26 cellular contexts compared by ENCODE assay signal in genomic region chr1:113769599-113769970, GRCh38. TPM values are rescaled to one million over a fixed set of nuclear protein-coding genes. Genes with fewer than 3 reads are reported as not detected.
A peak's percentile ranks its signal among the peaks of the same experiment; 100 is the strongest.
DNase-seq lines count a peak whose midpoint lies in the region; ATAC-seq and TF ChIP-seq lines count a peak whose summit lies in the region.
"Had no signal": no experiment of that assay in that cellular context is flagged by ENCODE, and none has a peak within 500 bp of the region (broad histone marks: within the 10 kb centered on the region; RNA-seq: fewer than 3 reads in every experiment).

No MANE protein-coding gene starts in this region.

- H3F3A ChIP-seq in neural progenitor cell (ENCODE audit: low read depth) = peaks cover 41% of the 10 kb centered on the region

- H4K20me1 ChIP-seq in KMS-11 (ENCODE audit: insufficient read depth) = no peaks in the 10 kb centered on the region
- H4K20me1 ChIP-seq in neural progenitor cell (ENCODE audit: low read depth) = peaks cover 4% of the 10 kb centered on the region

- DNase-seq in CD4-positive, alpha-beta memory T cell = no peak
- DNase-seq in neural progenitor cell (ENCODE audit: low spot score) (no peak), esophagus muscularis mucosa (ENCODE audit: extremely low spot score) (no peak), NCI-H1930 (lab: John Stamatoyannopoulos, UW) (no peak)
- no peak for DNase-seq in T-helper 2 cell treated with Interferon-gamma antibody and Interleukin-4, amounts not matched to agents 5 μg/mL and 100 μg/mL, for 36 hours (ENCODE audit: low spot score)
- DNase-seq: activated CD4-positive, CD25-positive, alpha-beta regulatory T cell; activated CD8-positive, alpha-beta memory T cell treated with anti-CD3 and anti-CD28 coated beads, Interleukin-2, amount 50 U/mL, for 48 hours; activated naive CD8-positive, alpha-beta T cell treated with anti-CD3 and anti-CD28 coated beads, Interleukin-2, amount 10 ng/mL, durations not matched to agents 7 days and 5 days; erythroblast; foreskin keratinocyte; heart right ventricle; HFFc6; NCI-H1694 treated with DMSO at 0.1 percent for 48 hours; NCI-H2171 treated with DMSO at 0.1 percent for 48 hours; nucleus accumbens; psoas muscle; SIG-M5; stimulated activated naive CD8-positive, alpha-beta T cell treated with anti-CD3 and anti-CD28 coated beads, Interleukin-15, Interleukin-2, amounts not matched to agents 100 U/mL and 50 U/mL, for 24 hours had no signal

- peak overlapping the region in 2 of 8 donors; percentile 18 to 20 for H3K4me3 Mint-ChIP-seq in CD4-positive, alpha-beta memory T cell
- no peak overlapping the region for H3K4me3 Mint-ChIP-seq in neural progenitor cell
- no peak overlapping the region for H3K4me3 Mint-ChIP-seq in T-helper 2 cell treated with Interferon-gamma antibody and Interleukin-4, amounts not matched to agents 5 μg/mL and 100 μg/mL, for 36 hours
- H3K4me3 Mint-ChIP-seq: activated naive CD8-positive, alpha-beta T cell treated with anti-CD3 and anti-CD28 coated beads, Interleukin-2, amount 10 ng/mL, durations not matched to agents 7 days and 5 days had no signal

- H3K4me2 ChIP-seq in KMS-11 (peak overlapping the region; percentile 29; the same call in 1 of the 2 replicates), neural progenitor cell (peak overlapping the region; percentile 81)

- H3K4me1 ChIP-seq in CD4-positive, alpha-beta memory T cell (ENCODE audit: insufficient read depth, low read length) = peaks cover 15% of the 10 kb centered on the region
- peaks cover 59% of the 10 kb centered on the region for H3K4me1 ChIP-seq in KMS-11 (ENCODE audit: low read depth, poor library complexity, severe bottlenecking)
- H3K4me1 ChIP-seq in ectodermal cell (ENCODE audit: control insufficient read depth, insufficient read depth, low read length) = peaks cover 38% of the 10 kb centered on the region
- H3K4me1 ChIP-seq in neural progenitor cell = peaks cover 59% of the 10 kb centered on the region
- H3K4me1 ChIP-seq in esophagus muscularis mucosa = peaks cover 0 to 14% (median 7%) of the 10 kb centered on the region in 4 donors
- H3K4me1 ChIP-seq: foreskin keratinocyte had no signal

- peaks cover 45 to 61% of the 10 kb centered on the region in 2 donors for H3K36me3 Mint-ChIP-seq in CD4-positive, alpha-beta memory T cell
- peaks cover 18% of the 10 kb centered on the region for H3K36me3 Mint-ChIP-seq in neural progenitor cell
- peaks cover 41% of the 10 kb centered on the region for H3K36me3 Mint-ChIP-seq in T-helper 2 cell treated with Interferon-gamma antibody and Interleukin-4, amounts not matched to agents 5 μg/mL and 100 μg/mL, for 36 hours (ENCODE audit: low read depth)

- H3K9me3 ChIP-seq in CD4-positive, alpha-beta memory T cell (ENCODE audit: control insufficient read depth in 1 of 2, low read length in 2 of 2) = no peaks in the 10 kb centered on the region
- H3K9me3 ChIP-seq in ectodermal cell (ENCODE audit: control insufficient read depth, low read length) (no peaks in the 10 kb centered on the region), neural progenitor cell (ENCODE audit: low read depth) (no peaks in the 10 kb centered on the region), esophagus muscularis mucosa (no peaks in the 10 kb centered on the region)
- H3K9me3 ChIP-seq: heart right ventricle, psoas muscle, thoracic aorta, vagina had no signal

- no peaks in the 10 kb centered on the region for H3K27me3 Mint-ChIP-seq in CD4-positive, alpha-beta memory T cell
- peaks cover 3% of the 10 kb centered on the region for H3K27me3 Mint-ChIP-seq in neural progenitor cell (ENCODE audit: insufficient read depth, low read depth)
- H3K27me3 Mint-ChIP-seq in T-helper 2 cell treated with Interferon-gamma antibody and Interleukin-4, amounts not matched to agents 5 μg/mL and 100 μg/mL, for 36 hours (ENCODE audit: low read depth) = no peaks in the 10 kb centered on the region
- H3K27me3 Mint-ChIP-seq: activated naive CD8-positive, alpha-beta T cell treated with anti-CD3 and anti-CD28 coated beads, Interleukin-2, amount 10 ng/mL, durations not matched to agents 7 days and 5 days had no signal

- TF ChIP-seq POLR2A in esophagus muscularis mucosa (IDR thresholded peaks at IDR 0.05; ENCODE audit: low read depth) = no peak

- TF ChIP-seq CTCF in KMS-11 (conservative IDR thresholded peaks at IDR 0.05; ENCODE audit: low read depth, low read length) (no peak), neural progenitor cell (IDR thresholded peaks at IDR 0.05) (no peak), esophagus muscularis mucosa (IDR thresholded peaks at IDR 0.05) (no peak)

- intact Hi-C loops in CD4-positive, alpha-beta memory T cell (cut with micrococcal nuclease) = no loop called here
- intact Hi-C loops in esophagus muscularis mucosa (cut with DNase I) = loop anchor here (5.0 kb wide), 1 partner anchor 33 kb away; no protein-coding TSS in a partner anchor

- H3K27ac Mint-ChIP-seq in CD4-positive, alpha-beta memory T cell = peak overlapping the region in 6 of 7 donors; percentile 12 to 81 (median 60)
- H3K27ac Mint-ChIP-seq in neural progenitor cell = peak overlapping the region; percentile 64
- H3K27ac Mint-ChIP-seq in T-helper 2 cell treated with Interferon-gamma antibody and Interleukin-4, amounts not matched to agents 5 μg/mL and 100 μg/mL, for 36 hours = no peak overlapping the region

- CTCF ChIA-PET in CD4-positive, alpha-beta memory T cell (lab: Charles Lee; ENCODE audit: partially characterized antibody) = interaction anchor here (1.1 to 1.7 kb wide), 4 partner anchors 11 to 697 kb away, joined by 3 to 6 read pairs (median 4); partner anchors contain the start of genes LRIG2 and RSBN1

- POLR2A ChIA-PET in CD4-positive, alpha-beta memory T cell (lab: Charles Lee; ENCODE audit: partially characterized antibody) = interaction anchor here (1.0 to 2.5 kb wide), 3 partner anchors 10 to 42 kb away, joined by 3 to 14 read pairs (median 5); partner anchors contain the start of gene PHTF1

- H3K27me3 ChIP-seq in CD4-positive, alpha-beta memory T cell (ENCODE audit: insufficient read depth, low read length) = no peaks in the 10 kb centered on the region
- H3K27me3 ChIP-seq in KMS-11 (ENCODE audit: insufficient read depth, low read depth) (no peaks in the 10 kb centered on the region), ectodermal cell (ENCODE audit: control insufficient read depth, insufficient read depth, low read length, poor library complexity, severe bottlenecking) (no peaks in the 10 kb centered on the region), neural progenitor cell (no peaks in the 10 kb centered on the region), esophagus muscularis mucosa (no peaks in the 10 kb centered on the region)
- H3K27me3 ChIP-seq: foreskin keratinocyte, heart right ventricle, vagina had no signal

- H3K4me1 Mint-ChIP-seq in CD4-positive, alpha-beta memory T cell = peaks cover 31 to 50% (median 43%) of the 10 kb centered on the region in 4 donors
- H3K4me1 Mint-ChIP-seq in neural progenitor cell = peaks cover 50% of the 10 kb centered on the region
- peaks cover 39% of the 10 kb centered on the region for H3K4me1 Mint-ChIP-seq in T-helper 2 cell treated with Interferon-gamma antibody and Interleukin-4, amounts not matched to agents 5 μg/mL and 100 μg/mL, for 36 hours (ENCODE audit: low read depth)

- no peak overlapping the region for H3K4me3 ChIP-seq in CD4-positive, alpha-beta memory T cell (ENCODE audit: low read length in 2 of 2)
- H3K4me3 ChIP-seq in KMS-11 (IDR thresholded peaks at IDR 0.05; ENCODE audit: insufficient read depth, low read depth, low read length) (no peak overlapping the region), ectodermal cell (ENCODE audit: insufficient read depth, low read depth, low read length) (no peak overlapping the region), neural progenitor cell (peak overlapping the region; percentile 26), esophagus muscularis mucosa (no peak overlapping the region)
- H3K4me3 ChIP-seq: GM12878, heart right ventricle, psoas muscle, thoracic aorta, vagina had no signal

- H3K36me3 ChIP-seq in CD4-positive, alpha-beta memory T cell (ENCODE audit: insufficient read depth, low read length) = peaks cover 32% of the 10 kb centered on the region
- H3K36me3 ChIP-seq in KMS-11 (ENCODE audit: insufficient read depth) (no peaks in the 10 kb centered on the region), ectodermal cell (ENCODE audit: control insufficient read depth, insufficient read depth, low read length) (peaks cover 12% of the 10 kb centered on the region), neural progenitor cell (peaks cover 21% of the 10 kb centered on the region), esophagus muscularis mucosa (peaks cover 18 to 51% (median 36%) of the 10 kb centered on the region in 4 donors)

- H3K9ac ChIP-seq in KMS-11 = no peak overlapping the region
- no peak overlapping the region for H3K9ac ChIP-seq in neural progenitor cell

- H2AFZ ChIP-seq in KMS-11 (ENCODE audit: low read depth) (no peak overlapping the region), neural progenitor cell (replicated peaks) (no peak overlapping the region)

- H3K9me3 Mint-ChIP-seq in CD4-positive, alpha-beta memory T cell = no peaks in the 10 kb centered on the region
- no peaks in the 10 kb centered on the region for H3K9me3 Mint-ChIP-seq in neural progenitor cell
- H3K9me3 Mint-ChIP-seq in T-helper 2 cell treated with Interferon-gamma antibody and Interleukin-4, amounts not matched to agents 5 μg/mL and 100 μg/mL, for 36 hours = no peaks in the 10 kb centered on the region
- H3K9me3 Mint-ChIP-seq: activated naive CD8-positive, alpha-beta T cell treated with anti-CD3 and anti-CD28 coated beads, Interleukin-2, amount 10 ng/mL, durations not matched to agents 7 days and 5 days; HFFc6 had no signal

- no peak for TF ChIP-seq EP300 in esophagus muscularis mucosa (IDR thresholded peaks at IDR 0.05)

- no peak for ATAC-seq in GM21447 (IDR thresholded peaks at IDR 0.05; ENCODE audit: unreplicated experiment)
- ATAC-seq: foreskin keratinocyte; heart right ventricle; Panc1; stimulated activated naive CD8-positive, alpha-beta T cell treated with anti-CD3 and anti-CD28 coated beads, Interleukin-15, Interleukin-2, amounts not matched to agents 100 U/mL and 50 U/mL, for 24 hours had no signal

- no peak overlapping the region for H3K27ac ChIP-seq in CD4-positive, alpha-beta memory T cell (ENCODE audit: low read depth, low read length)
- no peak overlapping the region for H3K27ac ChIP-seq in KMS-11
- H3K27ac ChIP-seq in ectodermal cell (ENCODE audit: insufficient read depth, low read depth, low read length, poor library complexity, severe bottlenecking) = peak overlapping the region; percentile 88
- peak overlapping the region; percentile 88 for H3K27ac ChIP-seq in neural progenitor cell
- no peak overlapping the region for H3K27ac ChIP-seq in esophagus muscularis mucosa (replicated peaks in 1 of 4)
- H3K27ac ChIP-seq: C4-2B, foreskin keratinocyte, psoas muscle, thoracic aorta, vagina had no signal

- no peaks in the 10 kb centered on the region; the same call in 1 of the 2 replicates for H3K79me2 ChIP-seq in KMS-11 (ENCODE audit: insufficient read depth, low read depth)
- peaks cover 51% of the 10 kb centered on the region for H3K79me2 ChIP-seq in neural progenitor cell (ENCODE audit: low read depth)

RNA-seq across cellular contexts. Expression of gene PHTF1, which starts 10.3 kb away (rescaled TPM):
- 1 to 10 TPM; 8.7 to 9.8 TPM for total RNA-seq in CD4-positive, alpha-beta memory T cell
- polyA plus RNA-seq in CD4-positive, alpha-beta memory T cell = 1 to 10 TPM; 7.2 to 9.5 TPM
- 64.1 TPM for polyA plus RNA-seq in ectodermal cell (2013, experiment 1 of 4)
- polyA plus RNA-seq in ectodermal cell (2013, experiment 2 of 4) = 69.5 TPM
- 47.9 TPM for polyA plus RNA-seq in ectodermal cell (2013, experiment 3 of 4)
- polyA plus RNA-seq in ectodermal cell (2013, experiment 4 of 4) = 54.3 TPM
- 50.7 and 76.8 TPM in 2 replicates for total RNA-seq in neural progenitor cell (ENCODE audit: low replicate concordance)
- 10 to 100 TPM; 10.2 to 13.3 (median 11.8) TPM for total RNA-seq in esophagus muscularis mucosa

RNA-seq across cellular contexts. Expression of gene RSBN1, which starts 42.7 kb away (rescaled TPM):
- total RNA-seq in CD4-positive, alpha-beta memory T cell = 10 to 100 TPM; 58.7 to 60.2 TPM
- 10 to 100 TPM; 41.1 to 52.0 TPM for polyA plus RNA-seq in CD4-positive, alpha-beta memory T cell
- polyA plus RNA-seq in ectodermal cell (2013, experiment 1 of 4) = 15.8 TPM
- 16.5 TPM for polyA plus RNA-seq in ectodermal cell (2013, experiment 2 of 4)
- polyA plus RNA-seq in ectodermal cell (2013, experiment 3 of 4) = 18.0 TPM
- polyA plus RNA-seq in ectodermal cell (2013, experiment 4 of 4) = 18.0 TPM
- total RNA-seq in neural progenitor cell (ENCODE audit: low replicate concordance) = 30.2 and 40.1 TPM in 2 replicates
- total RNA-seq in esophagus muscularis mucosa = 10 to 100 TPM; 15.8 to 24.3 (median 20.1) TPM

Comparison
In these comparisons a context has a peak if more than half of its experiments do, and no peak if none do; other contexts are left out.
1. H3K27ac ChIP-seq: peak in ectodermal cell (single experiment) and neural progenitor cell (single experiment); none in CD4-positive, alpha-beta memory T cell (single experiment), KMS-11 (single experiment) and esophagus muscularis mucosa (0 of 4).